Comparison of ENCODE assay signal across 19 cellular contexts in the genomic region with DNA sequence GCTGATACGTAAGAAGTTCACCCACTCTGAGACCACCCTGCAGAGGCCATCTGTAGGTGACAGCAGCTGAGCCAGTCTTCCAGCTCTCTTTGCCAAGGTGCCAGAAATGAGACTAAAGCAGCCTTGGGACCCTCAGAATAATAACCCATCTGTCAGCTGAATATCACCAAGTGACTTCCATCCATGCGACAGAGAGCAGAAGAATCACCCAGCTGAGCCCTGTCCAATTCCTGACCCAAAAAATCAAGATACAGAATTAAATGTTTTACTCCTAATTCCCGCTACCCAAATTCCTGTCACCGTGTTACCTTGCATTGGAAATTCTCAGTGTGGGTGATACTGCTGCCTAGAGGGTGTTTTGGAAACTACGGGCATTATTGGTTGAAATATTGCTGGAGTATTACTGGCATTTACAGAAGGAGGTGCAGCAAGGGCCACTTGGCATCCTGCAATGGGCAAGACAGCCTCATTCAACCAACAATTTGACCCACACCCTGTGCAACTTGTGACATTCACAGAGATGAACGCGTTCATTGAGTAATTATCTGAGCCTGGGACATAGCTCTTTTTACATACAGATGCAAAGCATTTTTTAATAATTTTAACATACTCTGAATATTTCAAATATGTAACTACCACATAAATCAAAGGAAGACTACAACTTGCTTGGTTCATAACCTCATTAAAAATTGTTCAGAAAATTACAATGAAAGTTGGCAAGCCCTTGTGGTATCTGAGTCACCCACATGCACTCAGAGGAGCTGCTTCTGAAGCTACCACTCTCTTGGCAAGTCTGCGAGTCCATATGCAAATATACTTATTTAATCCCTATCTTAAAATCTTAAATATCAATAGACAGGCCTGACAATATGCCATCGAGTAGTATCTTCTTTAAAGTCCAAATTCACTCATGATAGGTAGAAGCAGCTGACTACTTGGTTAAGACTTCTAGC.
DNase-seq lines count a peak whose midpoint lies in the region; ATAC-seq and TF ChIP-seq lines count a peak whose summit lies in the region.
"Had no signal": no experiment of that assay in that cellular context is flagged by ENCODE, and none has a peak within 500 bp of the region (broad histone marks: within the 10 kb centered on the region; RNA-seq: fewer than 3 reads in every experiment).

No MANE protein-coding gene starts in this region.

- TF ChIP-seq CTCF in cardiac muscle cell (IDR thresholded peaks at IDR 0.05; ENCODE audit: low read depth, low read length) (peak; percentile 7), fibroblast of mammary gland (conservative IDR thresholded peaks at IDR 0.05; ENCODE audit: control insufficient read depth, insufficient read depth, low read depth, low read length) (peak; percentile 50), MM.1S (IDR thresholded peaks at IDR 0.05; ENCODE audit: low read length) (no peak)

- no peaks in the 10 kb centered on the region for H3K4me1 ChIP-seq in cardiac muscle cell (ENCODE audit: low read depth)
- no peaks in the 10 kb centered on the region for H3K4me1 ChIP-seq in MM.1S (ENCODE audit: low read length)
- H3K4me1 ChIP-seq: A549, body of pancreas, Peyer's patch, transverse colon had no signal

- DNase-seq in cardiac muscle cell (ENCODE audit: low read depth in 1 of 2, low spot score in 1 of 2) (no peak), Right ventricle myocardium inferior (ENCODE audit: missing footprints) (no peak), SW480 (ENCODE audit: low spot score) (peak; percentile 41), fibroblast of mammary gland (ENCODE audit: low read depth) (peak; percentile 48), MM.1S (no peak), GM03348 (ENCODE audit: low spot score) (no peak), NCI-H69 (lab: John Stamatoyannopoulos, UW) (no peak)
- DNase-seq: activated CD4-positive, alpha-beta T cell treated with anti-CD3 and anti-CD28 coated beads, Interleukin-2, amount 50 U/mL, for 48 hours; activated naive CD4-positive, alpha-beta T cell treated with anti-CD3 and anti-CD28 coated beads, Interleukin-2, amount 10 ng/mL, durations not matched to agents 7 days and 5 days; body of pancreas; CD4-positive, alpha-beta memory T cell; DMS79 treated with DMSO at 0.1 percent for 48 hours; NCI-H1417 treated with DMSO at 0.1 percent for 48 hours; Peyer's patch; stimulated activated CD4-positive, alpha-beta T cell treated with anti-CD3 and anti-CD28 coated beads, Interleukin-15, amount 100 ng/mL, for 24 hours; stimulated activated naive CD8-positive, alpha-beta T cell treated with anti-CD3 and anti-CD28 coated beads, Interleukin-15, Interleukin-2, amounts not matched to agents 100 U/mL and 50 U/mL, for 24 hours; transverse colon had no signal

- H3K27ac ChIP-seq in cardiac muscle cell (no peak overlapping the region), MM.1S (ENCODE audit: low read length) (no peak overlapping the region)
- H3K27ac ChIP-seq: A549, body of pancreas, Peyer's patch, transverse colon had no signal

- H2AFZ ChIP-seq in MM.1S (ENCODE audit: low read length) = no peak overlapping the region

- intact Hi-C loops in Right ventricle myocardium inferior (cut with DNase I) = no loop called here

- H3K27me3 ChIP-seq in cardiac muscle cell (no peaks in the 10 kb centered on the region), MM.1S (replicated peaks; ENCODE audit: insufficient read depth, low read length) (no peaks in the 10 kb centered on the region)
- H3K27me3 ChIP-seq: body of pancreas, Peyer's patch, transverse colon had no signal

- no peak overlapping the region for H3K4me2 ChIP-seq in MM.1S (ENCODE audit: low read depth, low read length)
- H3K4me2 ChIP-seq: A549 had no signal

- ATAC-seq in Right ventricle myocardium inferior (no peak), HG02571 (IDR thresholded peaks at IDR 0.05; ENCODE audit: unreplicated experiment) (no peak)
- ATAC-seq: A549; body of pancreas; stimulated activated naive CD8-positive, alpha-beta T cell treated with anti-CD3 and anti-CD28 coated beads, Interleukin-15, Interleukin-2, amounts not matched to agents 100 U/mL and 50 U/mL, for 24 hours had no signal

- no peaks in the 10 kb centered on the region for H3K9me2 ChIP-seq in MM.1S (replicated peaks; ENCODE audit: insufficient read depth, low read length)

- H3F3A ChIP-seq in MM.1S (ENCODE audit: insufficient read depth, low read length) = no peaks in the 10 kb centered on the region

- H3K36me3 ChIP-seq in cardiac muscle cell (no peaks in the 10 kb centered on the region), MM.1S (replicated peaks; ENCODE audit: insufficient read depth, low read length) (no peaks in the 10 kb centered on the region)
- H3K36me3 ChIP-seq: Peyer's patch, transverse colon had no signal

- no peaks in the 10 kb centered on the region for H3K79me2 ChIP-seq in MM.1S (ENCODE audit: low read length)

- no peaks in the 10 kb centered on the region for H4K20me1 ChIP-seq in MM.1S (ENCODE audit: insufficient read depth, low read length)

- no peaks in the 10 kb centered on the region for H3K9me3 ChIP-seq in cardiac muscle cell (ENCODE audit: low read depth)
- no peaks in the 10 kb centered on the region for H3K9me3 ChIP-seq in MM.1S (replicated peaks; ENCODE audit: insufficient read depth, low read length)

- no peak overlapping the region for H3K9ac ChIP-seq in MM.1S (ENCODE audit: low read length)

- H3K4me3 ChIP-seq in cardiac muscle cell (no peak overlapping the region), fibroblast of mammary gland (ENCODE audit: control insufficient read depth, low read depth, low read length) (no peak overlapping the region), MM.1S (ENCODE audit: low read length) (no peak overlapping the region)
- H3K4me3 ChIP-seq: A549, body of pancreas, Peyer's patch, transverse colon had no signal

Comparison
In these comparisons a context has a peak if more than half of its experiments do, and no peak if none do; other contexts are left out.
1. DNase-seq: peak in SW480 (single experiment) and fibroblast of mammary gland (single experiment); none in cardiac muscle cell (0 of 2), Right ventricle myocardium inferior (single experiment), MM.1S (single experiment), GM03348 (single experiment) and NCI-H69 (single experiment).